8 cellular contexts compared by ENCODE assay signal in the genomic region with DNA sequence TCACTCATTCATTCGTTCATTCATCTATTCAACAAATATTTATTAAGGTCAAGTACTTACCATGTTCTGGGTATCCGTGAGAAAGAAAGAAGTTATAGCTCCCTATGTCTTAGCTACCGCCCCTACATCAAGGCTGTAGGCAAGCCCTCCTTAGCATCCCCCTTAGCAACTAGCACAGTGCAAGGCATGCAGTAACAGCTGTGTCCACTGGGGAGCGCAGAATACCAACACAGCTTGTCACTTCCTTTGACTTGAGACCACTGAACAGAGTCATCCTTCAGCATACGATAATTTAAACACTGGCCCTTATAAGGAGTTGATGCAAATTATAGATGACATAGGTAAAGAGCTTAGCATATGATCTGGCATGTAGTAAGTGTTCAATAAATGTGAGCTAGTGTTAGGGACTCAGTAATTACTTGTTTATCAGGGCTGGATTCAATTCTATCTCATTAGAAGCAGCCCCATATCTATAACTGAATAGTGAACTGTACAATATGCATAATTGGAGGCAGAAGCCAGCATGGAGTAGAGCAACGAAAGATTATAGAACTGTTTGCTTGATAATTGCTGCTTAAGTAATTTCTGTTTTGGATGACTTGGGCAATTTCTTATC. TPM values are rescaled to one million over a fixed set of nuclear protein-coding genes. Genes with fewer than 3 reads are reported as not detected.
DNase-seq lines count a peak whose midpoint lies in the region; ATAC-seq and TF ChIP-seq lines count a peak whose summit lies in the region.

No MANE protein-coding gene starts in this region.

- intact Hi-C loops in colonic mucosa (cut with DNase I) (no loop called here), lower lobe of right lung (cut with DNase I) (no loop called here)

- H3K4me3 ChIP-seq in colonic mucosa (no peak overlapping the region), lower lobe of right lung (no peak overlapping the region)

- H3K9me3 ChIP-seq in colonic mucosa: no peaks in the 10 kb centered on the region
- H3K9me3 ChIP-seq in lower lobe of right lung: no peaks in the 10 kb centered on the region

- ATAC-seq in GM21619 (IDR thresholded peaks at IDR 0.05; ENCODE audit: unreplicated experiment) (peak; percentile 82), lower lobe of right lung (peak; percentile 69 to 71)

- DNase-seq in GM03348 (ENCODE audit: low spot score) (peak; percentile 56), M059J (ENCODE audit: low read depth) (peak; percentile 51), colonic mucosa (peak; percentile 34), lower lobe of right lung (peak; percentile 45), SKM-1 (lab: John Stamatoyannopoulos, UW; ENCODE audit: unreplicated experiment) (no peak)
- peak; percentile 4 for DNase-seq in activated CD4-positive, CD25-positive, alpha-beta regulatory T cell treated with anti-CD3 and anti-CD28 coated beads, Interleukin-2, amount 50 U/mL, for 16 hours (ENCODE audit: low read depth, low spot score)
- DNase-seq in stimulated activated CD8-positive, alpha-beta memory T cell treated with anti-CD3 and anti-CD28 coated beads, Interleukin-4, amount 100 ng/mL, for 1 hour (ENCODE audit: low read depth in 2 of 2, low spot score in 1 of 2): peak; percentile 2 to 9

- H3K27me3 ChIP-seq in colonic mucosa: no peaks in the 10 kb centered on the region
- no peaks in the 10 kb centered on the region for H3K27me3 ChIP-seq in lower lobe of right lung (ENCODE audit: low read depth)

- H3K4me1 ChIP-seq in colonic mucosa (no peaks in the 10 kb centered on the region), lower lobe of right lung (no peaks in the 10 kb centered on the region)

- H3K27ac ChIP-seq in colonic mucosa (no peak overlapping the region), lower lobe of right lung (no peak overlapping the region)

- TF ChIP-seq CTCF in colonic mucosa (IDR thresholded peaks at IDR 0.05) (peak; percentile 78), lower lobe of right lung (IDR thresholded peaks at IDR 0.05) (peak; percentile 74)

- H3K36me3 ChIP-seq in colonic mucosa: no peaks in the 10 kb centered on the region
- no peaks in the 10 kb centered on the region for H3K36me3 ChIP-seq in lower lobe of right lung

- H3K9ac ChIP-seq in colonic mucosa (ENCODE audit: low read depth in 2 of 2, low read length in 2 of 2): no peak overlapping the region

RNA-seq across cellular contexts. Expression of gene KIAA1210, which starts 8.7 kb away (rescaled TPM):
- 0.02 TPM in 1 of 2 replicates, not detected in the other for total RNA-seq in M059J (2014; rRNA removed; shearing (Covaris generic))
- total RNA-seq in colonic mucosa (not detected), lower lobe of right lung (not detected)

RNA-seq across cellular contexts. Expression of gene CT47C1, which starts 46.1 kb away (rescaled TPM):
- total RNA-seq in M059J (2014; rRNA removed; shearing (Covaris generic)): 0.39 TPM in 1 of 2 replicates, not detected in the other
- total RNA-seq in colonic mucosa (not detected), lower lobe of right lung (not detected)
